10 cellular contexts compared by ENCODE assay signal in genomic region chr2:240453461-240454030, GRCh38. TPM values are rescaled to one million over a fixed set of nuclear protein-coding genes. Genes with fewer than 3 reads are reported as not detected.
A peak's percentile ranks its signal among the peaks of the same experiment; 100 is the strongest.
DNase-seq lines count a peak whose midpoint lies in the region; ATAC-seq and TF ChIP-seq lines count a peak whose summit lies in the region.
"Had no signal": no experiment of that assay in that cellular context is flagged by ENCODE, and none has a peak within 500 bp of the region (broad histone marks: within the 10 kb centered on the region; RNA-seq: fewer than 3 reads in every experiment).

No MANE protein-coding gene starts in this region.

- H3K27me3 Mint-ChIP-seq in T-helper 2 cell treated with Interferon-gamma antibody and Interleukin-4, amounts not matched to agents 5 μg/mL and 100 μg/mL, for 36 hours (ENCODE audit: low read depth), result peaks cover 47% of the 10 kb centered on the region

- H3K9me3 ChIP-seq in ES-I3 (ENCODE audit: control insufficient read depth, insufficient read depth, low read length), result no peaks in the 10 kb centered on the region
- no peaks in the 10 kb centered on the region for H3K9me3 ChIP-seq in ascending aorta
- no peaks in the 10 kb centered on the region for H3K9me3 ChIP-seq in iPS-18a (ENCODE audit: control insufficient read depth, low read depth, low read length)
- H3K9me3 ChIP-seq in sigmoid colon, result no peaks in the 10 kb centered on the region
- no peaks in the 10 kb centered on the region for H3K9me3 ChIP-seq in MG63

- no peak for TF ChIP-seq CTCF in ascending aorta (IDR thresholded peaks at IDR 0.05)
- TF ChIP-seq CTCF in sigmoid colon (IDR thresholded peaks at IDR 0.05), result no peak

- H3K27ac Mint-ChIP-seq in T-helper 2 cell treated with Interferon-gamma antibody and Interleukin-4, amounts not matched to agents 5 μg/mL and 100 μg/mL, for 36 hours, result no peak overlapping the region

- no peak for ATAC-seq in HG03354 (IDR thresholded peaks at IDR 0.05; ENCODE audit: poor library complexity, severe bottlenecking, unreplicated experiment)
- ATAC-seq in GM21423 (IDR thresholded peaks at IDR 0.05; ENCODE audit: unreplicated experiment), result no peak

- no peaks in the 10 kb centered on the region for H3K27me3 ChIP-seq in ascending aorta
- H3K27me3 ChIP-seq in iPS-18a (ENCODE audit: control insufficient read depth, insufficient read depth, low read length), result peaks cover 38% of the 10 kb centered on the region
- no peaks in the 10 kb centered on the region for H3K27me3 ChIP-seq in sigmoid colon
- H3K27me3 ChIP-seq in MG63, result no peaks in the 10 kb centered on the region

- no peaks in the 10 kb centered on the region for H3K4me1 Mint-ChIP-seq in T-helper 2 cell treated with Interferon-gamma antibody and Interleukin-4, amounts not matched to agents 5 μg/mL and 100 μg/mL, for 36 hours (ENCODE audit: low read depth)

- 4 to 9% methylated on average over 74 to 76 of the region's 76 CpGs for WGBS in sigmoid colon, 2 donors

- no peaks in the 10 kb centered on the region for H3K9me3 Mint-ChIP-seq in T-helper 2 cell treated with Interferon-gamma antibody and Interleukin-4, amounts not matched to agents 5 μg/mL and 100 μg/mL, for 36 hours
- H3K9me3 Mint-ChIP-seq: stimulated activated naive B cell treated with anti-CD40 and anti-IgM and Interleukin-4, amounts not matched to agents 10 μg/mL and 1 μg/mL and 100 μg/mL, for 72 hours had no signal

- DNase-seq in ascending aorta (ENCODE audit: low spot score in 2 of 2), result no peak
- peak; percentile 52 for DNase-seq in sigmoid colon
- DNase-seq in T-helper 2 cell treated with Interferon-gamma antibody and Interleukin-4, amounts not matched to agents 5 μg/mL and 100 μg/mL, for 36 hours (ENCODE audit: low spot score), result no peak
- no peak for DNase-seq in MG63
- DNase-seq: brain microvascular endothelial cell; stimulated activated naive B cell treated with anti-CD40 and anti-IgM and Interleukin-4, amounts not matched to agents 10 μg/mL and 1 μg/mL and 100 μg/mL, for 72 hours had no signal

- H3K4me3 Mint-ChIP-seq in T-helper 2 cell treated with Interferon-gamma antibody and Interleukin-4, amounts not matched to agents 5 μg/mL and 100 μg/mL, for 36 hours, result no peak overlapping the region

- no peak for TF ChIP-seq POLR2A in sigmoid colon (IDR thresholded peaks at IDR 0.05)

- intact Hi-C loops in ascending aorta (cut with DNase I) (loop anchor here (2.0 kb wide), 1 partner anchor 113 kb away; no protein-coding TSS in a partner anchor), sigmoid colon (cut with DNase I) (no loop called here)

- H3K36me3 ChIP-seq in ES-I3 (ENCODE audit: insufficient read depth, low read length) (no peaks in the 10 kb centered on the region), ascending aorta (no peaks in the 10 kb centered on the region), iPS-18a (ENCODE audit: control insufficient read depth, low read depth, low read length) (no peaks in the 10 kb centered on the region), sigmoid colon (no peaks in the 10 kb centered on the region), MG63 (no peaks in the 10 kb centered on the region)
- H3K36me3 ChIP-seq: brain microvascular endothelial cell had no signal

- H3K27ac ChIP-seq in ascending aorta, result no peak overlapping the region
- no peak overlapping the region for H3K27ac ChIP-seq in iPS-18a (ENCODE audit: low read length)
- H3K27ac ChIP-seq in sigmoid colon, result peak overlapping the region in 3 of 4 donors; percentile 27 to 49 (median 31)
- H3K27ac ChIP-seq: brain microvascular endothelial cell had no signal

- no peak for TF ChIP-seq EP300 in sigmoid colon (IDR thresholded peaks at IDR 0.05)

- H3K4me3 ChIP-seq in ascending aorta, result peak overlapping the region; percentile 33 to 90
- peak overlapping the region; percentile 35 for H3K4me3 ChIP-seq in iPS-18a (ENCODE audit: low read length)
- peak overlapping the region in 3 of 4 donors; percentile 72 to 76 (median 73) for H3K4me3 ChIP-seq in sigmoid colon
- H3K4me3 ChIP-seq in MG63, result no peak overlapping the region

- no peaks in the 10 kb centered on the region for H3K36me3 Mint-ChIP-seq in T-helper 2 cell treated with Interferon-gamma antibody and Interleukin-4, amounts not matched to agents 5 μg/mL and 100 μg/mL, for 36 hours (ENCODE audit: low read depth)

- H3K9ac ChIP-seq in ES-I3 (ENCODE audit: low read depth, low read length), result peak overlapping the region; percentile 40; the same call in 1 of the 2 replicates
- no peak overlapping the region for H3K9ac ChIP-seq in iPS-18a (ENCODE audit: low read length)

- H3K4me1 ChIP-seq in ES-I3 (ENCODE audit: insufficient read depth, low read length) (peaks cover 33% of the 10 kb centered on the region), ascending aorta (peaks cover 10 to 25% of the 10 kb centered on the region in 2 donors), iPS-18a (ENCODE audit: control insufficient read depth, low read depth, low read length) (peaks cover 52% of the 10 kb centered on the region), sigmoid colon (peaks cover 0 to 42% (median 27%) of the 10 kb centered on the region in 4 donors)

RNA-seq across cellular contexts. Expression of gene GPC1, which starts 18.1 kb away (rescaled TPM):
- 123 TPM for total RNA-seq in ascending aorta
- 10 to 100 TPM in 3 of 4 donors, 1 to 10 TPM in 1; 7.2 to 30.7 (median 23.7) TPM for total RNA-seq in sigmoid colon
- polyA plus RNA-seq in sigmoid colon, result 10 to 100 TPM in 1 of 3 donors, 1 to 10 TPM in 2; 3.0 to 15.8 (median 7.2) TPM
- total RNA-seq in MG63 (2014; rRNA removed; shearing (Covaris generic); ENCODE audit: low replicate concordance), result 95.4 and 177 TPM in 2 replicates

Comparison
In these comparisons a context has a peak if more than half of its experiments do, and no peak if none do; other contexts are left out.
1. H3K27ac ChIP-seq: peak in sigmoid colon (3 of 4); none in ascending aorta (0 of 2) and iPS-18a (single experiment).